20 cellular contexts compared by ENCODE assay signal in genomic region chr19:49977111-49977510, GRCh38. TPM values are rescaled to one million over a fixed set of nuclear protein-coding genes. Genes with fewer than 3 reads are reported as not detected.
A peak's percentile ranks its signal among the peaks of the same experiment; 100 is the strongest.
DNase-seq lines count a peak whose midpoint lies in the region; ATAC-seq and TF ChIP-seq lines count a peak whose summit lies in the region.
"Had no signal": no experiment of that assay in that cellular context is flagged by ENCODE, and none has a peak within 500 bp of the region (broad histone marks: within the 10 kb centered on the region; RNA-seq: fewer than 3 reads in every experiment).

No MANE protein-coding gene starts in this region.

- H3K36me3 Mint-ChIP-seq in endothelial cell (ENCODE audit: low read depth, unreplicated experiment) = peaks cover 16% of the 10 kb centered on the region

- no peaks in the 10 kb centered on the region for H3K27me3 ChIP-seq in heart right ventricle
- H3K27me3 ChIP-seq: BLaER1 treated with 17β-estradiol and CSF1 and Interleukin-3, amounts not matched to agents 10 nM and 100 nM had no signal

- peaks cover 0 to 11% (median 0%) of the 10 kb centered on the region in 9 donors for H3K4me1 ChIP-seq in heart right ventricle

- no peaks in the 10 kb centered on the region for H3K9me3 ChIP-seq in heart right ventricle
- H3K9me3 ChIP-seq: BLaER1 treated with 17β-estradiol and CSF1 and Interleukin-3, amounts not matched to agents 10 nM and 100 nM had no signal

- intact Hi-C loops in Right ventricle myocardium superior (cut with DNase I) (no loop called here), heart right ventricle (cut with DNase I) (no loop called here)

- peaks cover 7% of the 10 kb centered on the region for H3K27me3 Mint-ChIP-seq in endothelial cell (ENCODE audit: unreplicated experiment)
- H3K27me3 Mint-ChIP-seq: B cell had no signal

- H3K27ac ChIP-seq in heart right ventricle = no peak overlapping the region
- H3K27ac ChIP-seq: BLaER1 treated with 17β-estradiol and CSF1 and Interleukin-3, amounts not matched to agents 10 nM and 100 nM had no signal

- H3K4me3 ChIP-seq in heart right ventricle = no peak overlapping the region
- H3K4me3 ChIP-seq: BLaER1 treated with 17β-estradiol and CSF1 and Interleukin-3, amounts not matched to agents 10 nM and 100 nM; GM12878; GM23338 had no signal

- peaks cover 0 to 70% (median 33%) of the 10 kb centered on the region in 9 donors for H3K36me3 ChIP-seq in heart right ventricle

- no peak overlapping the region for H3K4me3 Mint-ChIP-seq in endothelial cell (ENCODE audit: unreplicated experiment)
- H3K4me3 Mint-ChIP-seq: B cell; CD8-positive, alpha-beta T cell; GM23338; HFFc6 had no signal

- H3K4me1 Mint-ChIP-seq in endothelial cell (ENCODE audit: unreplicated experiment) = no peaks in the 10 kb centered on the region
- H3K4me1 Mint-ChIP-seq: B cell, GM23338 had no signal

- peak; percentile 16 for DNase-seq in Right ventricle myocardium superior
- DNase-seq in heart right ventricle = no peak
- no peak for DNase-seq in endothelial cell (ENCODE audit: low spot score)
- no peak for DNase-seq in omental fat pad (ENCODE audit: low spot score)
- DNase-seq: CD8-positive, alpha-beta T cell; DMS 273 treated with DMSO at 0.1 percent for 48 hours; DMS53; DND-41; EL; HFFc6 had no signal

- H3K9me3 Mint-ChIP-seq in endothelial cell (ENCODE audit: unreplicated experiment) = no peaks in the 10 kb centered on the region
- H3K9me3 Mint-ChIP-seq: CD8-positive, alpha-beta T cell; GM23338; HFFc6 had no signal

- TF ChIP-seq CTCF in heart right ventricle (IDR thresholded peaks at IDR 0.05) = no peak
- no peak for TF ChIP-seq CTCF in endothelial cell (IDR thresholded peaks at IDR 0.05; ENCODE audit: unreplicated experiment)
- no peak for TF ChIP-seq CTCF in omental fat pad (IDR thresholded peaks at IDR 0.05)

- WGBS in heart right ventricle, 2 donors = 82 to 90% methylated on average over 14 of the region's 14 CpGs

- ATAC-seq in Right ventricle myocardium superior (ENCODE audit: poor library complexity) = no peak
- ATAC-seq in heart right ventricle = no peak
- ATAC-seq in omental fat pad (ENCODE audit: low FRiP score) = peak; percentile 16
- no peak for ATAC-seq in GM19463 (IDR thresholded peaks at IDR 0.05; ENCODE audit: unreplicated experiment)
- no peak for ATAC-seq in GM21619 (IDR thresholded peaks at IDR 0.05; ENCODE audit: unreplicated experiment)
- ATAC-seq: CD8-positive, alpha-beta T cell; GM12878; GM23338; HCT116 had no signal

- H3K27ac Mint-ChIP-seq in endothelial cell (ENCODE audit: unreplicated experiment) = peak overlapping the region; percentile 20
- H3K27ac Mint-ChIP-seq: GM23338, HFFc6 had no signal

RNA-seq across cellular contexts. Expression of gene SIGLEC11, which starts 16.1 kb away (rescaled TPM):
- total RNA-seq in Right ventricle myocardium superior = 0.75 TPM
- total RNA-seq in heart right ventricle = 1 to 10 TPM in 1 of 10 donors, under 1 TPM in 8, not detected in 1; 0.11 to 1.1 (median 0.42) TPM
- polyA plus RNA-seq in heart right ventricle = 1 to 10 TPM in 1 of 2 donors, under 1 TPM in 1; 0.20 to 1.7 TPM
- total RNA-seq in endothelial cell (ENCODE audit: unreplicated experiment) = not detected
- total RNA-seq in omental fat pad = 1 to 10 TPM; 1.7 to 9.0 (median 5.1) TPM
- total RNA-seq: A172; B cell; CD8-positive, alpha-beta T cell; G401; GM12878; GM23338; HFFc6; IMR-90 had no signal
- polyA plus RNA-seq: GM12878, GM23338, IMR-90 had no signal

RNA-seq across cellular contexts. Expression of gene NUP62, which starts 47.8 kb away (rescaled TPM):
- total RNA-seq in Right ventricle myocardium superior = 28.2 TPM
- 10 to 100 TPM; 23.1 to 48.1 (median 32.7) TPM for total RNA-seq in heart right ventricle
- 10 to 100 TPM; 13.2 to 19.7 TPM for polyA plus RNA-seq in heart right ventricle
- 60.9 TPM for total RNA-seq in endothelial cell (ENCODE audit: unreplicated experiment)
- total RNA-seq in omental fat pad = 10 to 100 TPM; 24.9 to 45.5 (median 30.6) TPM

RNA-seq across cellular contexts. Expression of gene VRK3, which starts 48.1 kb away (rescaled TPM):
- total RNA-seq in Right ventricle myocardium superior (22.2 TPM), heart right ventricle (10 to 100 TPM; 15.1 to 34.9 (median 24.8) TPM), endothelial cell (ENCODE audit: unreplicated experiment) (51.2 TPM), omental fat pad (10 to 100 TPM; 14.4 to 43.0 (median 27.6) TPM)
- 10 to 100 TPM; 16.3 to 23.0 TPM for polyA plus RNA-seq in heart right ventricle

RNA-seq across cellular contexts. Expression of gene ATF5, which starts 48.1 kb away (rescaled TPM):
- total RNA-seq in Right ventricle myocardium superior (7.2 TPM), heart right ventricle (10 to 100 TPM in 3 of 10 donors, 1 to 10 TPM in 7; 6.4 to 33.8 (median 9.7) TPM), endothelial cell (ENCODE audit: unreplicated experiment) (15.8 TPM), omental fat pad (10 to 100 TPM; 10.2 to 17.7 (median 15.7) TPM)
- 10 to 100 TPM; 14.1 to 22.0 TPM for polyA plus RNA-seq in heart right ventricle

RNA-seq across cellular contexts. Expression of gene ZNF473, which starts 48.7 kb away (rescaled TPM):
- 3.7 TPM for total RNA-seq in Right ventricle myocardium superior
- total RNA-seq in heart right ventricle = 1 to 10 TPM; 1.8 to 4.2 (median 3.3) TPM
- polyA plus RNA-seq in heart right ventricle = 1 to 10 TPM; 1.5 to 1.8 TPM
- 10.9 TPM for total RNA-seq in endothelial cell (ENCODE audit: unreplicated experiment)
- 10 to 100 TPM in 2 of 4 donors, 1 to 10 TPM in 2; 7.3 to 13.6 (median 10.6) TPM for total RNA-seq in omental fat pad
